Comparison of ENCODE assay signal across 1 cellular context in genomic region chr13:80339578-80339840, GRCh38.
A peak's percentile ranks its signal among the peaks of the same experiment; 100 is the strongest.
TF ChIP-seq lines count a peak whose summit lies in the region.

No MANE protein-coding gene starts in this region.

TF ChIP-seq in HEK293, 187 proteins besides CTCF, POLR2A, EP300 and RAD21 (continued from another document):
- TF ChIP-seq, protein P1, sequence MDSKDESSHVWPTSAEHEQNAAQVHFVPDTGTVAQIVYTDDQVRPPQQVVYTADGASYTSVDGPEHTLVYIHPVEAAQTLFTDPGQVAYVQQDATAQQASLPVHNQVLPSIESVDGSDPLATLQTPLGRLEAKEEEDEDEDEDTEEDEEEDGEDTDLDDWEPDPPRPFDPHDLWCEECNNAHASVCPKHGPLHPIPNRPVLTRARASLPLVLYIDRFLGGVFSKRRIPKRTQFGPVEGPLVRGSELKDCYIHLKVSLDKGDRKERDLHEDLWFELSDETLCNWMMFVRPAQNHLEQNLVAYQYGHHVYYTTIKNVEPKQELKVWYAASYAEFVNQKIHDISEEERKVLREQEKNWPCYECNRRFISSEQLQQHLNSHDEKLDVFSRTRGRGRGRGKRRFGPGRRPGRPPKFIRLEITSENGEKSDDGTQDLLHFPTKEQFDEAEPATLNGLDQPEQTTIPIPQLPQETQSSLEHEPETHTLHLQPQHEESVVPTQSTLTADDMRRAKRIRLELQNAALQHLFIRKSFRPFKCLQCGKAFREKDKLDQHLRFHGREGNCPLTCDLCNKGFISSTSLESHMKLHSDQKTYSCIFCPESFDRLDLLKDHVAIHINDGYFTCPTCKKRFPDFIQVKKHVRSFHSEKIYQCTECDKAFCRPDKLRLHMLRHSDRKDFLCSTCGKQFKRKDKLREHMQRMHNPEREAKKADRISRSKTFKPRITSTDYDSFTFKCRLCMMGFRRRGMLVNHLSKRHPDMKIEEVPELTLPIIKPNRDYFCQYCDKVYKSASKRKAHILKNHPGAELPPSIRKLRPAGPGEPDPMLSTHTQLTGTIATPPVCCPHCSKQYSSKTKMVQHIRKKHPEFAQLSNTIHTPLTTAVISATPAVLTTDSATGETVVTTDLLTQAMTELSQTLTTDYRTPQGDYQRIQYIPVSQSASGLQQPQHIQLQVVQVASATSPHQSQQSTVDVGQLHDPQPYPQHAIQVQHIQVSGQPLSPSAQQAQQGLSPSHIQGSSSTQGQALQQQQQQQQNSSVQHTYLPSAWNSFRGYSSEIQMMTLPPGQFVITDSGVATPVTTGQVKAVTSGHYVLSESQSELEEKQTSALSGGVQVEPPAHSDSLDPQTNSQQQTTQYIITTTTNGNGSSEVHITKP (tag by site-specific recombination; IDR thresholded peaks at IDR 0.05): peak; percentile 87
- no peak for TF ChIP-seq IKZF3 (tag by site-specific recombination; IDR thresholded peaks at IDR 0.05)
- TF ChIP-seq BCL6B (tag by site-specific recombination; IDR thresholded peaks at IDR 0.05): no peak
